In the genomic region with DNA sequence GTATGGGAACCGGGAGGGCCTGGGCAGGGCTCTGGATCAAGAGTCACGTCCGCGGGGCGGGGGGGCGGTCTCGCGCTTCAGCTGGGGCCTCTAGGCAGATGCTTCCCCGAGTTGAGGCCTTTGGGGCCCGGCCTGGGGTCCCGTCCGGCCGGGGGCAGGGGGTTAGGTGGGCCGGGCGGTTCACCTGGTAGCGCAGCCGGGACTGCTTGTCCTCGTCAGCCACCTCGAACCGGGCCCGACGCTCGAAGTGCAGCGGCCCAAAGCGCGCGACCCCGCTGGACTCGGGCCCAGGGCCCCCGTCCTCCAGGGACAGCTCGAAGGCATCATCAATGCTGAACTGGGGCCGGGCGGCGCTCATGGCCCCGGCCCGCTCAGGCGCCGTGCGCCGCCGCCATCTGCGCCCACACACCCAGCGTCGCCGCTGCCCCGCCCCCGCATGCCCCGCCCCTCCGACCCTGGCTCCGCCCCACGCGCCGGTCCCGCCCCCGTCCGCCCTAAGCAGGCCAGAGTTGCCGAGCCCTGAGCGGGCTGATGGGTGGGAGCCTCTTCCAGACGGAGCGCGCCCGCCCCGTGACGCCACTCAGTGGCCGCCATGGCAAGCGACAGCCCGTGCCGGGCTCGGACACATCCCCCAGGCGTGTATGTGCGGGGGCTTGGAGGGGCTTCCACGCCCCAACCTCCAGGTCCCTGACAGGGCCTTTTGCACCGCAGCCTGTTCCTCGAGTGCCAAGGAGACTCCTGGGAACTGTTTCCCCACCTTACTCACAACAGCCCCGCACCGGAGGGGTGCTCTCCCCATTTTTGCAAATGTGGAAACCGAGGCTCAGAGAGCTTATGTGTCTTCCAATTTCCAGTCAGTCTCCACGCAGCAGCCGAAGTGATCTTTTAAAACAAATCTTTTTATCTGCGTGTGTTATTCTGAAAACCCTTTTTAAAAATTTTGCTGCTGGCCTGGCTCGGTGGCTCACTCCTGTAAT, we compare ENCODE assay signal across 8 cellular contexts. TPM values are rescaled to one million over a fixed set of nuclear protein-coding genes. Genes with fewer than 3 reads are reported as not detected.
DNase-seq lines count a peak whose midpoint lies in the region; ATAC-seq and TF ChIP-seq lines count a peak whose summit lies in the region.

Gene TMEM134 (minus strand): TSS at position 417 of the 977 bp plus-strand sequence. CDS start 59 bp downstream, at position 358.

- H3K9me3 Mint-ChIP-seq in activated CD4-positive, alpha-beta T cell treated with anti-CD3 and anti-CD28 coated beads for 36 hours (ENCODE audit: low read depth) = no peaks in the 10 kb centered on the region
- no peaks in the 10 kb centered on the region for H3K9me3 Mint-ChIP-seq in chondrocyte (ENCODE audit: low read depth)

- intact Hi-C loops in activated CD4-positive, alpha-beta T cell treated with anti-CD3 and anti-CD28 coated beads for 36 hours (cut with DNase I, micrococcal nuclease) = loop anchor here (1.0 to 5.0 kb wide), 15 partner anchors 13 to 336 kb away; partner anchors contain the start of genes PPP1CA (in 2 of the 2), RPS6KB2 (in 2 of the 2), NDUFV1 (in 1 of the 2) and POLD4 (in 1 of the 2)

- H3K27me3 Mint-ChIP-seq in activated CD4-positive, alpha-beta T cell treated with anti-CD3 and anti-CD28 coated beads for 36 hours = no peaks in the 10 kb centered on the region
- H3K27me3 Mint-ChIP-seq in chondrocyte (ENCODE audit: low read depth) = no peaks in the 10 kb centered on the region

- H3K4me1 Mint-ChIP-seq in activated CD4-positive, alpha-beta T cell treated with anti-CD3 and anti-CD28 coated beads for 36 hours = peaks cover 23% of the 10 kb centered on the region
- peaks cover 29% of the 10 kb centered on the region for H3K4me1 Mint-ChIP-seq in chondrocyte (ENCODE audit: low read depth)

- H3K36me3 Mint-ChIP-seq in activated CD4-positive, alpha-beta T cell treated with anti-CD3 and anti-CD28 coated beads for 36 hours (ENCODE audit: low read depth) = peaks cover 9% of the 10 kb centered on the region
- no peaks in the 10 kb centered on the region for H3K36me3 Mint-ChIP-seq in chondrocyte (ENCODE audit: low read depth)

- peak; percentile 66 for ATAC-seq in GM18907 (IDR thresholded peaks at IDR 0.05; ENCODE audit: unreplicated experiment)
- ATAC-seq in HG03175 (IDR thresholded peaks at IDR 0.05; ENCODE audit: unreplicated experiment) = peak; percentile 72
- ATAC-seq in activated CD4-positive, alpha-beta T cell treated with anti-CD3 and anti-CD28 coated beads for 36 hours = peak; percentile 78

- peak within 1 kb of the TSS; percentile 86 for H3K27ac Mint-ChIP-seq in activated CD4-positive, alpha-beta T cell treated with anti-CD3 and anti-CD28 coated beads for 36 hours
- H3K27ac Mint-ChIP-seq in chondrocyte (ENCODE audit: unreplicated experiment) = peak within 1 kb of the TSS; percentile 77

- peak within 1 kb of the TSS; percentile 82 for H3K4me3 Mint-ChIP-seq in activated CD4-positive, alpha-beta T cell treated with anti-CD3 and anti-CD28 coated beads for 36 hours
- H3K4me3 Mint-ChIP-seq in chondrocyte (ENCODE audit: unreplicated experiment) = peak within 1 kb of the TSS; percentile 84

- TF ChIP-seq CTCF in chondrocyte (IDR thresholded peaks at IDR 0.05) = peak; percentile 69

- CTCF ChIA-PET in activated CD4-positive, alpha-beta T cell treated with anti-CD3 and anti-CD28 coated beads for 36 hours (lab: Charles Lee) = interaction anchor here (0.6 to 2.0 kb wide), 9 partner anchors 14 to 229 kb away, joined by 3 to 9 read pairs (median 4); partner anchors contain the start of genes AIP and PPP1CA

- DNase-seq in AG08396 (ENCODE audit: low spot score) = peak; percentile 99
- peak; percentile 80 to 94 for DNase-seq in NCI-H446 (lab: John Stamatoyannopoulos, UW)
- peak; percentile 97 for DNase-seq in activated CD4-positive, alpha-beta T cell treated with anti-CD3 and anti-CD28 coated beads for 36 hours
- peak; percentile 98 for DNase-seq in chondrocyte (ENCODE audit: low spot score)
- DNase-seq in kidney glomerular epithelial cell (lab: John Stamatoyannopoulos, UW) = peak; percentile 73
- peak; percentile 88 to 91 for DNase-seq in stimulated activated CD4-positive, alpha-beta T cell treated with anti-CD3 and anti-CD28 coated beads, Interleukin-15, amount 100 ng/mL, for 48 hours (ENCODE audit: low read depth in 2 of 2)

- POLR2A ChIA-PET in activated CD4-positive, alpha-beta T cell treated with anti-CD3 and anti-CD28 coated beads for 36 hours (lab: Charles Lee) = interaction anchor here (0.6 to 1.0 kb wide), 2 partner anchors 13 to 16 kb away, joined by 3 to 4 read pairs; no protein-coding TSS in a partner anchor

RNA-seq across cellular contexts. Expression of gene TMEM134, which starts in this region (rescaled TPM):
- 10 to 100 TPM; 69.9 to 74.7 TPM for total RNA-seq in activated CD4-positive, alpha-beta T cell treated with anti-CD3 and anti-CD28 coated beads for 36 hours
- 50.9 to 62.4 TPM (median 57.1 TPM) in 3 replicates for total RNA-seq in chondrocyte

Comparison
In these comparisons a context has a peak if more than half of its experiments do, and no peak if none do; other contexts are left out.
1. Peak in every context shown above with its lines: DNase-seq and ATAC-seq.